ENCODE assay signal across 20 cellular contexts in the genomic region with DNA sequence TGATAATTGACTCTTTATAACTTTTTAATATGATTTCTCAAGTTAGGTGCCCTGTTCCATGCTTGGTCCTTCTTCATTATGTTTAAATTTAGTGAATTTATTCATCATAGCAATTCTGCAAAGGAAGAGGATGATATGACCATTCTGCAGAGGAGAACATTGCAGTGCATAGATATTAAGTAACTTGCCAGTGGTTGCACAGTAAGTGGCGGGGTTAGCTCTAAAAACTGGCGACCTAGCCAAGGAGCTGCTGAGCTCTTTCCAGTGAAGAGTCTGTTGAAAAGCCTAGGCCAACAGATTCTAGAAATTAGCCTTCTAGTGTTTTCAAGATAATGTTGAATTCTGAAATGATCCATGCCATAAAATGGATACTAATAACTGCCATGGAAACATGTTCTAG. TPM values are rescaled to one million over a fixed set of nuclear protein-coding genes. Genes with fewer than 3 reads are reported as not detected.
DNase-seq lines count a peak whose midpoint lies in the region; ATAC-seq and TF ChIP-seq lines count a peak whose summit lies in the region.
"Had no signal": no experiment of that assay in that cellular context is flagged by ENCODE, and none has a peak within 500 bp of the region (broad histone marks: within the 10 kb centered on the region; RNA-seq: fewer than 3 reads in every experiment).

No MANE protein-coding gene starts in this region.

- no peaks in the 10 kb centered on the region for H3K27me3 Mint-ChIP-seq in activated T-cell treated with anti-CD3 and anti-CD28 coated beads, Interleukin-2, amount 50 U/mL, for 24 hours
- no peaks in the 10 kb centered on the region for H3K27me3 Mint-ChIP-seq in Calu3 (ENCODE audit: unreplicated experiment)
- peaks cover 3% of the 10 kb centered on the region for H3K27me3 Mint-ChIP-seq in activated naive CD8-positive, alpha-beta T cell treated with anti-CD3 and anti-CD28 coated beads, Interleukin-2, amount 50 U/mL, for 24 hours
- H3K27me3 Mint-ChIP-seq in neural crest cell (ENCODE audit: low read depth): peaks cover 2% of the 10 kb centered on the region
- H3K27me3 Mint-ChIP-seq: activated CD4-positive, alpha-beta T cell treated with anti-CD3 and anti-CD28 coated beads for 36 hours had no signal

- peak overlapping the region; percentile 83 for H3K27ac Mint-ChIP-seq in activated T-cell treated with anti-CD3 and anti-CD28 coated beads, Interleukin-2, amount 50 U/mL, for 24 hours
- H3K27ac Mint-ChIP-seq in Calu3 (ENCODE audit: unreplicated experiment) (no peak overlapping the region), neural crest cell (ENCODE audit: unreplicated experiment) (no peak overlapping the region)
- H3K27ac Mint-ChIP-seq in activated naive CD8-positive, alpha-beta T cell treated with anti-CD3 and anti-CD28 coated beads, Interleukin-2, amount 50 U/mL, for 24 hours: peak overlapping the region; percentile 79

- H3K36me3 Mint-ChIP-seq in activated T-cell treated with anti-CD3 and anti-CD28 coated beads, Interleukin-2, amount 50 U/mL, for 24 hours (ENCODE audit: low read depth): peaks cover 96% of the 10 kb centered on the region
- H3K36me3 Mint-ChIP-seq in Calu3 (ENCODE audit: insufficient read depth, unreplicated experiment): peaks cover 93% of the 10 kb centered on the region
- peaks cover 88% of the 10 kb centered on the region for H3K36me3 Mint-ChIP-seq in activated naive CD8-positive, alpha-beta T cell treated with anti-CD3 and anti-CD28 coated beads, Interleukin-2, amount 50 U/mL, for 24 hours (ENCODE audit: low read depth)
- peaks cover 50% of the 10 kb centered on the region for H3K36me3 Mint-ChIP-seq in neural crest cell (ENCODE audit: low read depth)

- DNase-seq in activated T-cell treated with anti-CD3 and anti-CD28 coated beads, Interleukin-2, amount 50 U/mL, for 24 hours: no peak
- DNase-seq in activated T-cell treated with anti-CD3 and anti-CD28 coated beads, Interleukin-2, amount 50 U/mL, for 48 hours: no peak
- DNase-seq in Calu3: no peak
- no peak for DNase-seq in activated naive CD8-positive, alpha-beta T cell treated with anti-CD3 and anti-CD28 coated beads, Interleukin-2, amount 50 U/mL, for 24 hours
- no peak for DNase-seq in neural crest cell (ENCODE audit: low read depth, low spot score)
- no peak for DNase-seq in NCI-H82 (lab: John Stamatoyannopoulos, UW)
- DNase-seq in stimulated activated CD4-positive, alpha-beta T cell treated with anti-CD3 and anti-CD28 coated beads, Interleukin-15, amount 100 ng/mL, for 24 hours: no peak
- no peak for DNase-seq in posterior vena cava (ENCODE audit: low spot score)
- DNase-seq: activated CD4-positive, alpha-beta T cell treated with anti-CD3 and anti-CD28 coated beads for 36 hours; AML-193; esophagus squamous epithelium; gastrocnemius medialis; KBM-7; midbrain; NCI-H146; transverse colon had no signal

- BruUV-seq in Calu3 (replicated peaks; lab: Mats Ljungman, UMichigan): no TSS peak

- H3K4me1 Mint-ChIP-seq in activated T-cell treated with anti-CD3 and anti-CD28 coated beads, Interleukin-2, amount 50 U/mL, for 24 hours (ENCODE audit: low read depth): peaks cover 76% of the 10 kb centered on the region
- H3K4me1 Mint-ChIP-seq in Calu3 (ENCODE audit: low read depth, unreplicated experiment): peaks cover 61% of the 10 kb centered on the region
- peaks cover 82% of the 10 kb centered on the region for H3K4me1 Mint-ChIP-seq in activated naive CD8-positive, alpha-beta T cell treated with anti-CD3 and anti-CD28 coated beads, Interleukin-2, amount 50 U/mL, for 24 hours
- H3K4me1 Mint-ChIP-seq in neural crest cell: peaks cover 50% of the 10 kb centered on the region

- no peak for TF ChIP-seq CTCF in Calu3 (IDR thresholded peaks at IDR 0.05; ENCODE audit: unreplicated experiment)
- TF ChIP-seq CTCF in neural crest cell (conservative IDR thresholded peaks at IDR 0.05): no peak

- no peak for ATAC-seq in activated naive CD8-positive, alpha-beta T cell treated with anti-CD3 and anti-CD28 coated beads, Interleukin-2, amount 50 U/mL, for 24 hours
- ATAC-seq: activated CD4-positive, alpha-beta T cell treated with anti-CD3 and anti-CD28 coated beads for 36 hours; gastrocnemius medialis; Panc1 had no signal

- H3K4me3 Mint-ChIP-seq in activated T-cell treated with anti-CD3 and anti-CD28 coated beads, Interleukin-2, amount 50 U/mL, for 24 hours: peak overlapping the region; percentile 94
- peak overlapping the region; percentile 94 for H3K4me3 Mint-ChIP-seq in Calu3 (ENCODE audit: low read depth, unreplicated experiment)
- H3K4me3 Mint-ChIP-seq in activated naive CD8-positive, alpha-beta T cell treated with anti-CD3 and anti-CD28 coated beads, Interleukin-2, amount 50 U/mL, for 24 hours: peak overlapping the region; percentile 38
- peak overlapping the region; percentile 39 for H3K4me3 Mint-ChIP-seq in neural crest cell

- CTCF ChIA-PET in Calu3 (lab: Charles Lee): no interaction called here

- intact Hi-C loops in Calu3 (cut with micrococcal nuclease; ENCODE audit: unreplicated experiment): no loop called here
- intact Hi-C loops in posterior vena cava (cut with DNase I): loop anchor here in 1 of 2 donors (2.0 kb wide), 1 partner anchor 50 kb away; no protein-coding TSS in a partner anchor

- H3K9me3 Mint-ChIP-seq in activated T-cell treated with anti-CD3 and anti-CD28 coated beads, Interleukin-2, amount 50 U/mL, for 24 hours: no peaks in the 10 kb centered on the region
- H3K9me3 Mint-ChIP-seq in Calu3 (ENCODE audit: low read depth, unreplicated experiment): no peaks in the 10 kb centered on the region
- H3K9me3 Mint-ChIP-seq in activated naive CD8-positive, alpha-beta T cell treated with anti-CD3 and anti-CD28 coated beads, Interleukin-2, amount 50 U/mL, for 24 hours: no peaks in the 10 kb centered on the region
- no peaks in the 10 kb centered on the region for H3K9me3 Mint-ChIP-seq in neural crest cell

RNA-seq across cellular contexts. Expression of gene EWSR1, which starts 4.6 kb away (rescaled TPM):
- total RNA-seq in Calu3 (2022): 368 and 374 TPM in 2 replicates
- 483 and 497 TPM in 2 replicates for total RNA-seq in neural crest cell
- total RNA-seq in posterior vena cava: 100 to 1,000 TPM; 155 to 168 TPM

RNA-seq across cellular contexts. Expression of gene RHBDD3, which starts 4.8 kb away (rescaled TPM):
- 51.5 and 51.7 TPM in 2 replicates for total RNA-seq in Calu3 (2022)
- 64.9 and 65.6 TPM in 2 replicates for total RNA-seq in neural crest cell
- total RNA-seq in posterior vena cava: 10 to 100 TPM; 11.8 to 17.6 TPM

RNA-seq across cellular contexts. Expression of gene GAS2L1, which starts 33.8 kb away (rescaled TPM):
- total RNA-seq in Calu3 (2022) (16.6 and 16.9 TPM in 2 replicates), neural crest cell (7.8 and 8.9 TPM in 2 replicates), posterior vena cava (10 to 100 TPM; 25.0 to 25.4 TPM)

RNA-seq across cellular contexts. Expression of gene RASL10A, which starts 42.9 kb away (rescaled TPM):
- 1.6 and 2.2 TPM in 2 replicates for total RNA-seq in Calu3 (2022)
- 0.27 and 0.63 TPM in 2 replicates for total RNA-seq in neural crest cell
- 1 to 10 TPM in 1 of 2 donors, under 1 TPM in 1; 0.71 to 1.9 TPM for total RNA-seq in posterior vena cava
- total RNA-seq: A172, H4, NCI-H460 had no signal

Comparison
In these comparisons a context has a peak if more than half of its experiments do, and no peak if none do; other contexts are left out.
1. H3K27ac Mint-ChIP-seq: peak in activated T-cell treated with anti-CD3 and anti-CD28 coated beads, Interleukin-2, amount 50 U/mL, for 24 hours (single experiment) and activated naive CD8-positive, alpha-beta T cell treated with anti-CD3 and anti-CD28 coated beads, Interleukin-2, amount 50 U/mL, for 24 hours (single experiment); none in Calu3 (single experiment) and neural crest cell (single experiment).
2. H3K4me3 Mint-ChIP-seq: peak in every context shown above with its lines; median percentile 94 in activated T-cell treated with anti-CD3 and anti-CD28 coated beads, Interleukin-2, amount 50 U/mL, for 24 hours; 94 in Calu3; 39 in neural crest cell; 38 in activated naive CD8-positive, alpha-beta T cell treated with anti-CD3 and anti-CD28 coated beads, Interleukin-2, amount 50 U/mL, for 24 hours.